In genomic region chr9:83106272-83106671, GRCh38 we compare ENCODE assay signal across 20 cellular contexts. TPM values are rescaled to one million over a fixed set of nuclear protein-coding genes. Genes with fewer than 3 reads are reported as not detected.
"Had no signal": no experiment of that assay in that cellular context is flagged by ENCODE, and none has a peak within 500 bp of the region (broad histone marks: within the 10 kb centered on the region; RNA-seq: fewer than 3 reads in every experiment).

No MANE protein-coding gene starts in this region.

- DNase-seq: activated CD4-positive, alpha-beta memory T cell treated with anti-CD3 and anti-CD28 coated beads for 36 hours; activated CD4-positive, CD25-positive, alpha-beta regulatory T cell treated with anti-CD3 and anti-CD28 coated beads, Interleukin-2, amount 50 U/mL, for 72 hours; activated CD8-positive, alpha-beta memory T cell treated with anti-CD3 and anti-CD28 coated beads, Interleukin-2, amount 10 ng/mL, durations not matched to agents 7 days and 5 days; activated naive CD4-positive, alpha-beta T cell treated with anti-CD3 and anti-CD28 coated beads, Interleukin-2, amount 10 ng/mL, durations not matched to agents 7 days and 5 days; activated T-cell treated with anti-CD3 and anti-CD28 coated beads, Interleukin-2, amount 50 U/mL, for 24 hours; effector memory CD4-positive, alpha-beta T cell; head of caudate nucleus; kidney glomerular epithelial cell; nephron progenitor cell; occipital lobe; stimulated activated CD4-positive, alpha-beta T cell treated with anti-CD3 and anti-CD28 coated beads, Interleukin-15, amount 100 ng/mL, for 24 hours; stimulated activated CD4-positive, alpha-beta T cell treated with anti-CD3 and anti-CD28 coated beads, Interleukin-4, amount 100 ng/mL, for 1 hour; stimulated activated naive B cell treated with anti-CD40 and anti-IgM and Interleukin-4, amounts not matched to agents 10 μg/mL and 1 μg/mL and 100 μg/mL, for 72 hours; substantia nigra; T-helper 9 cell had no signal

- H3K4me3 Mint-ChIP-seq: activated CD4-positive, alpha-beta memory T cell treated with anti-CD3 and anti-CD28 coated beads for 36 hours; activated CD8-positive, alpha-beta memory T cell treated with anti-CD3 and anti-CD28 coated beads, Interleukin-2, amount 10 ng/mL, durations not matched to agents 7 days and 5 days; activated naive CD4-positive, alpha-beta T cell treated with anti-CD3 and anti-CD28 coated beads, Interleukin-2, amount 10 ng/mL, durations not matched to agents 7 days and 5 days; activated T-cell treated with anti-CD3 and anti-CD28 coated beads, Interleukin-2, amount 50 U/mL, for 24 hours; dendritic cell treated with granulocyte-macrophage colony-stimulating factor and Interleukin-4, amounts not matched to agents 40 ng/mL and 50 ng/mL, for 4 days; nephron progenitor cell; stimulated activated naive B cell treated with anti-CD40 and anti-IgM and Interleukin-4, amounts not matched to agents 10 μg/mL and 1 μg/mL and 100 μg/mL, for 72 hours had no signal

- H3K36me3 Mint-ChIP-seq: activated CD4-positive, alpha-beta memory T cell treated with anti-CD3 and anti-CD28 coated beads for 36 hours; activated CD8-positive, alpha-beta memory T cell treated with anti-CD3 and anti-CD28 coated beads, Interleukin-2, amount 10 ng/mL, durations not matched to agents 7 days and 5 days; activated naive CD4-positive, alpha-beta T cell treated with anti-CD3 and anti-CD28 coated beads, Interleukin-2, amount 10 ng/mL, durations not matched to agents 7 days and 5 days; stimulated activated naive B cell treated with anti-CD40 and anti-IgM and Interleukin-4, amounts not matched to agents 10 μg/mL and 1 μg/mL and 100 μg/mL, for 72 hours had no signal

- H3K9me3 ChIP-seq: ascending aorta, breast epithelium, tibial nerve had no signal

- H3K9me3 Mint-ChIP-seq: activated naive CD4-positive, alpha-beta T cell treated with anti-CD3 and anti-CD28 coated beads, Interleukin-2, amount 10 ng/mL, durations not matched to agents 7 days and 5 days; dendritic cell treated with granulocyte-macrophage colony-stimulating factor and Interleukin-4, amounts not matched to agents 40 ng/mL and 50 ng/mL, for 4 days; nephron progenitor cell had no signal

- H3K4me1 Mint-ChIP-seq: activated CD8-positive, alpha-beta memory T cell treated with anti-CD3 and anti-CD28 coated beads, Interleukin-2, amount 10 ng/mL, durations not matched to agents 7 days and 5 days; activated naive CD4-positive, alpha-beta T cell treated with anti-CD3 and anti-CD28 coated beads, Interleukin-2, amount 10 ng/mL, durations not matched to agents 7 days and 5 days; nephron progenitor cell; stimulated activated naive B cell treated with anti-CD40 and anti-IgM and Interleukin-4, amounts not matched to agents 10 μg/mL and 1 μg/mL and 100 μg/mL, for 72 hours had no signal

- H3K27ac Mint-ChIP-seq: activated CD4-positive, alpha-beta memory T cell treated with anti-CD3 and anti-CD28 coated beads for 36 hours; activated CD8-positive, alpha-beta memory T cell treated with anti-CD3 and anti-CD28 coated beads, Interleukin-2, amount 10 ng/mL, durations not matched to agents 7 days and 5 days; activated naive CD4-positive, alpha-beta T cell treated with anti-CD3 and anti-CD28 coated beads, Interleukin-2, amount 10 ng/mL, durations not matched to agents 7 days and 5 days; activated T-cell treated with anti-CD3 and anti-CD28 coated beads, Interleukin-2, amount 50 U/mL, for 24 hours; dendritic cell treated with granulocyte-macrophage colony-stimulating factor and Interleukin-4, amounts not matched to agents 40 ng/mL and 50 ng/mL, for 4 days; nephron progenitor cell; stimulated activated naive B cell treated with anti-CD40 and anti-IgM and Interleukin-4, amounts not matched to agents 10 μg/mL and 1 μg/mL and 100 μg/mL, for 72 hours had no signal

- H3K4me3 ChIP-seq: ascending aorta, breast epithelium, skin epidermis, tibial nerve had no signal

- H3K36me3 ChIP-seq: ascending aorta, breast epithelium, tibial nerve had no signal

- H3K27ac ChIP-seq: ascending aorta, breast epithelium, skin epidermis, tibial nerve had no signal

- H3K27me3 Mint-ChIP-seq: activated CD4-positive, alpha-beta memory T cell treated with anti-CD3 and anti-CD28 coated beads for 36 hours; activated CD8-positive, alpha-beta memory T cell treated with anti-CD3 and anti-CD28 coated beads, Interleukin-2, amount 10 ng/mL, durations not matched to agents 7 days and 5 days; activated naive CD4-positive, alpha-beta T cell treated with anti-CD3 and anti-CD28 coated beads, Interleukin-2, amount 10 ng/mL, durations not matched to agents 7 days and 5 days; activated T-cell treated with anti-CD3 and anti-CD28 coated beads, Interleukin-2, amount 50 U/mL, for 24 hours; dendritic cell treated with granulocyte-macrophage colony-stimulating factor and Interleukin-4, amounts not matched to agents 40 ng/mL and 50 ng/mL, for 4 days; stimulated activated naive B cell treated with anti-CD40 and anti-IgM and Interleukin-4, amounts not matched to agents 10 μg/mL and 1 μg/mL and 100 μg/mL, for 72 hours had no signal

- H3K27me3 ChIP-seq: ascending aorta, breast epithelium, tibial nerve had no signal

- H3K4me1 ChIP-seq: ascending aorta, breast epithelium, tibial nerve had no signal

RNA-seq across cellular contexts. Expression of gene RASEF, which starts 43.3 kb away (rescaled TPM):
- total RNA-seq: activated CD4-positive, alpha-beta memory T cell treated with anti-CD3 and anti-CD28 coated beads for 36 hours; activated CD8-positive, alpha-beta memory T cell treated with anti-CD3 and anti-CD28 coated beads, Interleukin-2, amount 10 ng/mL, durations not matched to agents 7 days and 5 days; ascending aorta had no signal
